In genomic region chr11:1882265-1883238, GRCh38 we compare ENCODE assay signal across 8 cellular contexts. TPM values are rescaled to one million over a fixed set of nuclear protein-coding genes. Genes with fewer than 3 reads are reported as not detected.
DNase-seq lines count a peak whose midpoint lies in the region; ATAC-seq and TF ChIP-seq lines count a peak whose summit lies in the region.

No MANE protein-coding gene starts in this region.

- no peaks in the 10 kb centered on the region for H3K27me3 ChIP-seq in mucosa of rectum (ENCODE audit: control insufficient read depth in 2 of 2, insufficient read depth in 2 of 2, low read length in 2 of 2)

- ATAC-seq in HG02981 (IDR thresholded peaks at IDR 0.05; ENCODE audit: unreplicated experiment) (peak; percentile 58), GM18498 (IDR thresholded peaks at IDR 0.05; ENCODE audit: unreplicated experiment) (no peak)
- ATAC-seq in activated CD8-positive, alpha-beta memory T cell treated with anti-CD3 and anti-CD28 coated beads, Interleukin-2, amount 10 ng/mL, durations not matched to agents 7 days and 5 days = peak; percentile 91

- no peak overlapping the region for H3K4me3 Mint-ChIP-seq in activated CD8-positive, alpha-beta memory T cell treated with anti-CD3 and anti-CD28 coated beads, Interleukin-2, amount 10 ng/mL, durations not matched to agents 7 days and 5 days
- no peak overlapping the region for H3K4me3 Mint-ChIP-seq in endothelial cell (ENCODE audit: unreplicated experiment)

- peaks cover 2% of the 10 kb centered on the region for H3K36me3 Mint-ChIP-seq in activated CD8-positive, alpha-beta memory T cell treated with anti-CD3 and anti-CD28 coated beads, Interleukin-2, amount 10 ng/mL, durations not matched to agents 7 days and 5 days
- no peaks in the 10 kb centered on the region for H3K36me3 Mint-ChIP-seq in endothelial cell (ENCODE audit: low read depth, unreplicated experiment)

- H3K9me3 ChIP-seq in mucosa of rectum (ENCODE audit: control insufficient read depth in 2 of 2, low read length in 2 of 2) = no peaks in the 10 kb centered on the region

- no peak overlapping the region for H3K4me3 ChIP-seq in mucosa of rectum (ENCODE audit: low read length in 2 of 2)

- TF ChIP-seq CTCF in endothelial cell (IDR thresholded peaks at IDR 0.05; ENCODE audit: unreplicated experiment) = peak; percentile 93

- peak overlapping the region; percentile 28 to 67 for H3K27ac ChIP-seq in mucosa of rectum (ENCODE audit: low read depth in 2 of 2, low read length in 2 of 2)

- DNase-seq in DMS79 (lab: John Stamatoyannopoulos, UW) = peak; percentile 16
- DNase-seq in NOMO-1 (lab: John Stamatoyannopoulos, UW; ENCODE audit: unreplicated experiment in 2 of 2) = peak; percentile 31 to 42
- DNase-seq in activated CD8-positive, alpha-beta memory T cell treated with anti-CD3 and anti-CD28 coated beads, Interleukin-2, amount 10 ng/mL, durations not matched to agents 7 days and 5 days = peak; percentile 77
- DNase-seq in endothelial cell (ENCODE audit: low spot score) = peak; percentile 89
- DNase-seq in stimulated activated CD8-positive, alpha-beta memory T cell treated with anti-CD3 and anti-CD28 coated beads, Interleukin-4, amount 100 ng/mL, for 4 hours (ENCODE audit: low read depth in 2 of 2, low spot score in 1 of 2) = peak; percentile 47 to 58

- H3K27ac Mint-ChIP-seq in activated CD8-positive, alpha-beta memory T cell treated with anti-CD3 and anti-CD28 coated beads, Interleukin-2, amount 10 ng/mL, durations not matched to agents 7 days and 5 days = no peak overlapping the region
- H3K27ac Mint-ChIP-seq in endothelial cell (ENCODE audit: unreplicated experiment) = no peak overlapping the region

- CTCF ChIA-PET in activated CD8-positive, alpha-beta memory T cell treated with anti-CD3 and anti-CD28 coated beads, Interleukin-2, amount 10 ng/mL, durations not matched to agents 7 days and 5 days (lab: Charles Lee) = interaction anchor here (0.7 to 3.2 kb wide), 47 partner anchors 9 to 308 kb away, joined by 3 to 69 read pairs (median 5); partner anchors contain the start of genes H19, IFITM10, LSP1 and MRPL23

- H3K4me1 Mint-ChIP-seq in activated CD8-positive, alpha-beta memory T cell treated with anti-CD3 and anti-CD28 coated beads, Interleukin-2, amount 10 ng/mL, durations not matched to agents 7 days and 5 days = peaks cover 4% of the 10 kb centered on the region
- no peaks in the 10 kb centered on the region for H3K4me1 Mint-ChIP-seq in endothelial cell (ENCODE audit: unreplicated experiment)

- peaks cover 8 to 29% of the 10 kb centered on the region in 2 donors for H3K36me3 ChIP-seq in mucosa of rectum (ENCODE audit: control insufficient read depth in 2 of 2, insufficient read depth in 2 of 2, low read length in 2 of 2)

- peaks cover 4 to 7% of the 10 kb centered on the region in 2 donors for H3K4me1 ChIP-seq in mucosa of rectum (ENCODE audit: control insufficient read depth in 2 of 2, insufficient read depth in 2 of 2, low read length in 2 of 2)

- no peaks in the 10 kb centered on the region for H3K27me3 Mint-ChIP-seq in activated CD8-positive, alpha-beta memory T cell treated with anti-CD3 and anti-CD28 coated beads, Interleukin-2, amount 10 ng/mL, durations not matched to agents 7 days and 5 days
- H3K27me3 Mint-ChIP-seq in endothelial cell (ENCODE audit: unreplicated experiment) = no peaks in the 10 kb centered on the region

- H3K9ac ChIP-seq in mucosa of rectum (ENCODE audit: low read depth in 1 of 2, low read length in 2 of 2) = no peak overlapping the region

- no peaks in the 10 kb centered on the region for H3K9me3 Mint-ChIP-seq in activated CD8-positive, alpha-beta memory T cell treated with anti-CD3 and anti-CD28 coated beads, Interleukin-2, amount 10 ng/mL, durations not matched to agents 7 days and 5 days (ENCODE audit: low read depth)
- H3K9me3 Mint-ChIP-seq in endothelial cell (ENCODE audit: unreplicated experiment) = no peaks in the 10 kb centered on the region

RNA-seq across cellular contexts. Expression of gene PRR33, which starts 9.1 kb away (rescaled TPM):
- not detected for total RNA-seq in activated CD8-positive, alpha-beta memory T cell treated with anti-CD3 and anti-CD28 coated beads, Interleukin-2, amount 10 ng/mL, durations not matched to agents 7 days and 5 days
- not detected for total RNA-seq in endothelial cell (ENCODE audit: unreplicated experiment)

RNA-seq across cellular contexts. Expression of gene LSP1, which starts 29.7 kb away (rescaled TPM):
- total RNA-seq in activated CD8-positive, alpha-beta memory T cell treated with anti-CD3 and anti-CD28 coated beads, Interleukin-2, amount 10 ng/mL, durations not matched to agents 7 days and 5 days = 100 to 1,000 TPM; 574 to 702 TPM
- total RNA-seq in endothelial cell (ENCODE audit: unreplicated experiment) = not detected

RNA-seq across cellular contexts. Expression of gene TNNT3, which starts 37.0 kb away (rescaled TPM):
- total RNA-seq in activated CD8-positive, alpha-beta memory T cell treated with anti-CD3 and anti-CD28 coated beads, Interleukin-2, amount 10 ng/mL, durations not matched to agents 7 days and 5 days = 1 to 10 TPM; 1.1 to 7.6 TPM
- not detected for total RNA-seq in endothelial cell (ENCODE audit: unreplicated experiment)

RNA-seq across cellular contexts. Expression of gene TNNI2, which starts 43.8 kb away (rescaled TPM):
- total RNA-seq in activated CD8-positive, alpha-beta memory T cell treated with anti-CD3 and anti-CD28 coated beads, Interleukin-2, amount 10 ng/mL, durations not matched to agents 7 days and 5 days = 1 to 10 TPM in 1 of 2 experiments, not detected in 1; 1.0 TPM
- not detected for total RNA-seq in endothelial cell (ENCODE audit: unreplicated experiment)

RNA-seq across cellular contexts. Expression of gene SYT8, which starts 47.8 kb away (rescaled TPM):
- total RNA-seq in activated CD8-positive, alpha-beta memory T cell treated with anti-CD3 and anti-CD28 coated beads, Interleukin-2, amount 10 ng/mL, durations not matched to agents 7 days and 5 days = not detected
- not detected for total RNA-seq in endothelial cell (ENCODE audit: unreplicated experiment)

Comparison
In these comparisons a context has a peak if more than half of its experiments do, and no peak if none do; other contexts are left out.
1. DNase-seq: peak in every context shown above with its lines; median percentile 89 in endothelial cell; 77 in activated CD8-positive, alpha-beta memory T cell treated with anti-CD3 and anti-CD28 coated beads, Interleukin-2, amount 10 ng/mL, durations not matched to agents 7 days and 5 days; 52 in stimulated activated CD8-positive, alpha-beta memory T cell treated with anti-CD3 and anti-CD28 coated beads, Interleukin-4, amount 100 ng/mL, for 4 hours; 36 in NOMO-1; 16 in DMS79.
2. RNA of gene LSP1, which starts 29.7 kb away (total RNA-seq): 574 to 702 TPM in activated CD8-positive, alpha-beta memory T cell treated with anti-CD3 and anti-CD28 coated beads, Interleukin-2, amount 10 ng/mL, durations not matched to agents 7 days and 5 days; not detected in endothelial cell (single experiment); every median in the first group is over 100 times any median in the second.